In genomic region chr4:139279723-139280620, GRCh38 we compare ENCODE assay signal across 8 cellular contexts. TPM values are rescaled to one million over a fixed set of nuclear protein-coding genes. Genes with fewer than 3 reads are reported as not detected.
DNase-seq lines count a peak whose midpoint lies in the region; ATAC-seq and TF ChIP-seq lines count a peak whose summit lies in the region.

MGARP (minus strand) TSS chr4:139280225; CDS start chr4:139280158, 67 bp downstream.

- peaks cover 4% of the 10 kb centered on the region for H3K9me3 Mint-ChIP-seq in CD4-positive, alpha-beta T cell

- no peak within 1 kb of the TSS for H3K27ac ChIP-seq in CD4-positive, alpha-beta T cell (ENCODE audit: low read depth, low read length)
- H3K27ac ChIP-seq in HUES6 (ENCODE audit: low read depth, low read length) (no peak within 1 kb of the TSS), ovary (peak within 1 kb of the TSS; percentile 18 to 78)

- no peaks in the 10 kb centered on the region for H3K36me3 ChIP-seq in HUES6 (ENCODE audit: control insufficient read depth, insufficient read depth, low read length)
- no peaks in the 10 kb centered on the region for H3K36me3 ChIP-seq in ovary

- H3K9ac ChIP-seq in HUES6 (ENCODE audit: low read length), result peak within 1 kb of the TSS; percentile 31

- H3K27ac Mint-ChIP-seq in CD4-positive, alpha-beta T cell, result no peak within 1 kb of the TSS

- peak; percentile 59 for ATAC-seq in CD4-positive, alpha-beta T cell (ENCODE audit: poor library complexity)
- peak; percentile 62 for ATAC-seq in Right ventricle myocardium inferior

- H3K4me3 ChIP-seq in HUES6 (ENCODE audit: low read depth, low read length) (peak within 1 kb of the TSS; percentile 65), ovary (peak within 1 kb of the TSS; percentile 58)

- no peak for TF ChIP-seq CTCF in CD4-positive, alpha-beta T cell (IDR thresholded peaks at IDR 0.05)
- TF ChIP-seq CTCF in ovary (IDR thresholded peaks at IDR 0.05), result no peak

- TF ChIP-seq EP300 in ovary (IDR thresholded peaks at IDR 0.05), result no peak

- H3K27me3 Mint-ChIP-seq in CD4-positive, alpha-beta T cell, result peaks cover 57% of the 10 kb centered on the region

- peak within 1 kb of the TSS; percentile 77 for H3K4me3 Mint-ChIP-seq in CD4-positive, alpha-beta T cell

- 1 to 2% (median 1%) methylated on average over 38 to 52 of the region's 52 CpGs for WGBS in ovary, 3 donors

- POLR2A ChIA-PET in CD4-positive, alpha-beta T cell (lab: Charles Lee), result interaction anchor here (0.9 kb wide), 1 partner anchor 13 kb away, joined by 3 read pairs; no protein-coding TSS in a partner anchor

- peaks cover 7% of the 10 kb centered on the region for H3K36me3 Mint-ChIP-seq in CD4-positive, alpha-beta T cell (ENCODE audit: low read depth)

- intact Hi-C loops in CD4-positive, alpha-beta T cell (cut with DNase I, micrococcal nuclease), result loop anchor here in 1 of 2 experiments (2.0 to 5.0 kb wide), 2 partner anchors 15 to 38 kb away; no protein-coding TSS in a partner anchor
- intact Hi-C loops in Right ventricle myocardium inferior (cut with DNase I) (no loop called here), ovary (cut with DNase I) (loop anchor here in 1 of 4 donors (10.0 kb wide), 1 partner anchor 55 kb away; no protein-coding TSS in a partner anchor)

- CTCF ChIA-PET in CD4-positive, alpha-beta T cell (lab: Charles Lee), result interaction anchor here (1.2 kb wide), 1 partner anchor 16 kb away, joined by 5 read pairs; no protein-coding TSS in a partner anchor

- peaks cover 49% of the 10 kb centered on the region for H3K27me3 ChIP-seq in CD4-positive, alpha-beta T cell (ENCODE audit: control insufficient read depth, insufficient read depth, low read length)
- H3K27me3 ChIP-seq in HUES6 (ENCODE audit: control insufficient read depth, insufficient read depth, low read length) (peaks cover 42% of the 10 kb centered on the region), ovary (no peaks in the 10 kb centered on the region)

- peak in 2 of 10 experiments; percentile 23 to 36 for DNase-seq in CD4-positive, alpha-beta T cell
- DNase-seq in activated gamma-delta T cell treated with Interleukin-2 at 50 U/mL for 16 hours (peak; percentile 16), Right ventricle myocardium inferior (ENCODE audit: missing footprints) (peak; percentile 69), ovary (peak; percentile 43 to 69 (median 59)), NCI-H2107 (lab: John Stamatoyannopoulos, UW) (no peak), HPDE6-E6E7 (ENCODE audit: extremely low spot score) (no peak), CD1c-positive myeloid dendritic cell (ENCODE audit: extremely low spot score) (no peak)

- TF ChIP-seq POLR2A in ovary (IDR thresholded peaks at IDR 0.05), result peak; percentile 24

- H3K4me1 ChIP-seq in HUES6 (ENCODE audit: control insufficient read depth, insufficient read depth, low read length) (peaks cover 6% of the 10 kb centered on the region), ovary (ENCODE audit: insufficient read depth) (peaks cover 5% of the 10 kb centered on the region)

- H3K9me3 ChIP-seq in CD4-positive, alpha-beta T cell (ENCODE audit: control insufficient read depth, low read length), result no peaks in the 10 kb centered on the region
- H3K9me3 ChIP-seq in HUES6 (ENCODE audit: control insufficient read depth, insufficient read depth, low read depth, low read length), result 0 out of 2 replicates have a peak, but pooled peaks cover 4% of the 10 kb centered on the region
- no peaks in the 10 kb centered on the region for H3K9me3 ChIP-seq in ovary

- H3K4me1 Mint-ChIP-seq in CD4-positive, alpha-beta T cell (ENCODE audit: low read depth), result peaks cover 18% of the 10 kb centered on the region

RNA-seq across cellular contexts. Expression of gene MGARP, which starts in this region (rescaled TPM):
- not detected for total RNA-seq in CD4-positive, alpha-beta T cell
- total RNA-seq in Right ventricle myocardium inferior (0.27 TPM), ovary (10 to 100 TPM; 11.4 to 26.1 (median 18.3) TPM)
- 100 to 1,000 TPM in 1 of 2 donors, 10 to 100 TPM in 1; 22.9 to 108 TPM for polyA plus RNA-seq in ovary

Comparison
In these comparisons a context has a peak if more than half of its experiments do, and no peak if none do; other contexts are left out.
1. Peak in ATAC-seq in CD4-positive, alpha-beta T cell; RNA of the gene not detected or under 1 TPM.
2. Peak in DNase-seq and ATAC-seq in Right ventricle myocardium inferior; RNA of the gene not detected or under 1 TPM.
3. DNase-seq: peak in activated gamma-delta T cell treated with Interleukin-2 at 50 U/mL for 16 hours (single experiment) and ovary (5 of 5); none in NCI-H2107 (single experiment), HPDE6-E6E7 (single experiment) and CD1c-positive myeloid dendritic cell (single experiment).
4. H3K27ac ChIP-seq: peak in ovary (2 of 2); none in CD4-positive, alpha-beta T cell (single experiment) and HUES6 (single experiment).